Comparison of ENCODE assay signal across 26 cellular contexts in genomic region chr2:29664578-29664977, GRCh38.
"Had no signal": no experiment of that assay in that cellular context is flagged by ENCODE, and none has a peak within 500 bp of the region (broad histone marks: within the 10 kb centered on the region; RNA-seq: fewer than 3 reads in every experiment).

No MANE protein-coding gene starts in this region.

- H3K4me3 ChIP-seq: colonic mucosa, coronary artery, dorsolateral prefrontal cortex, esophagus muscularis mucosa, esophagus squamous epithelium, gastrocnemius medialis, gastroesophageal sphincter, heart left ventricle, heart right ventricle had no signal

- H3K27me3 ChIP-seq: colonic mucosa, esophagus muscularis mucosa, esophagus squamous epithelium, foreskin keratinocyte, gastrocnemius medialis, gastroesophageal sphincter, heart left ventricle, heart right ventricle had no signal

- H3K4me1 ChIP-seq: colonic mucosa, esophagus muscularis mucosa, esophagus squamous epithelium, gastrocnemius medialis, gastroesophageal sphincter, heart left ventricle, heart right ventricle had no signal

- DNase-seq: colonic mucosa; cortex of kidney; dermis blood vessel endothelial cell; dorsolateral prefrontal cortex; effector CD4-positive, alpha-beta T cell; effector CD8-positive, alpha-beta T cell; effector memory CD4-positive, alpha-beta T cell; effector memory CD8-positive, alpha-beta T cell; endodermal cell; esophagus squamous epithelium; foreskin fibroblast; foreskin keratinocyte; foreskin melanocyte; gastrocnemius medialis; glutamatergic neuron; head of caudate nucleus; heart left ventricle; heart right ventricle had no signal

- FAIRE-seq: colon, endometrium, endothelial cell of umbilical vein, frontal cortex had no signal

- H3K27ac ChIP-seq: colonic mucosa, coronary artery, dorsolateral prefrontal cortex, esophagus muscularis mucosa, esophagus squamous epithelium, gastrocnemius medialis, gastroesophageal sphincter, heart left ventricle, heart right ventricle had no signal

- ATAC-seq: effector memory CD8-positive, alpha-beta T cell; esophagus mucosa; foreskin keratinocyte; gastrocnemius medialis; gastroesophageal sphincter; heart left ventricle; heart right ventricle had no signal

- H3K9me3 ChIP-seq: colonic mucosa, esophagus squamous epithelium, gastrocnemius medialis had no signal

- H3K36me3 ChIP-seq: colonic mucosa, esophagus muscularis mucosa, esophagus squamous epithelium, gastrocnemius medialis, gastroesophageal sphincter, heart left ventricle, heart right ventricle had no signal
